Comparison of ENCODE assay signal across 8 cellular contexts in genomic region chr2:110678457-110679336, GRCh38. TPM values are rescaled to one million over a fixed set of nuclear protein-coding genes. Genes with fewer than 3 reads are reported as not detected.
DNase-seq lines count a peak whose midpoint lies in the region; ATAC-seq and TF ChIP-seq lines count a peak whose summit lies in the region.

No MANE protein-coding gene starts in this region.

- TF ChIP-seq CTCF in ascending aorta (IDR thresholded peaks at IDR 0.05) (no peak), gastrocnemius medialis (IDR thresholded peaks at IDR 0.05 in 4 of 5, conservative IDR thresholded peaks at IDR 0.05 in 1 of 5) (no peak)

- H3K27ac ChIP-seq in ascending aorta (peak overlapping the region; percentile 79 to 92), gastrocnemius medialis (peak overlapping the region; percentile 76 to 90 (median 84))

- ATAC-seq in GM21360 (IDR thresholded peaks at IDR 0.05; ENCODE audit: unreplicated experiment) (peak; percentile 1), gastrocnemius medialis (peak; percentile 42 to 45), GM21717 (IDR thresholded peaks at IDR 0.05; ENCODE audit: unreplicated experiment) (no peak)

- in situ Hi-C loops in gastrocnemius medialis (cut with MboI; ENCODE audit: low sequenced_read_pairs in 4 of 4): no loop called here

- TF ChIP-seq POLR2A in gastrocnemius medialis (IDR thresholded peaks at IDR 0.05): no peak

- H3K4me3 ChIP-seq in ascending aorta (peak overlapping the region; percentile 63 to 83), gastrocnemius medialis (peak overlapping the region; percentile 73 to 93 (median 83))

- H3K9me3 ChIP-seq in ascending aorta: no peaks in the 10 kb centered on the region
- no peaks in the 10 kb centered on the region for H3K9me3 ChIP-seq in gastrocnemius medialis

- H3K4me1 ChIP-seq in ascending aorta: peaks cover 0 to 6% of the 10 kb centered on the region in 2 donors
- H3K4me1 ChIP-seq in gastrocnemius medialis: peaks cover 4 to 12% of the 10 kb centered on the region in 2 donors

- peak; percentile 48 for DNase-seq in AG20443 (ENCODE audit: low spot score)
- DNase-seq in RKO (ENCODE audit: low spot score): peak; percentile 15
- DNase-seq in ascending aorta (ENCODE audit: low spot score in 2 of 2): peak in 1 of 2 donors; percentile 63
- peak in 27 of 51 donors; percentile 2 to 74 (median 29) for DNase-seq in hypothalamus (lab: John Stamatoyannopoulos, UW)
- no peak for DNase-seq in gastrocnemius medialis
- no peak for DNase-seq in iPS-NIHi7 (ENCODE audit: extremely low spot score)

- intact Hi-C loops in ascending aorta (cut with DNase I) (loop anchor here (2.0 to 5.0 kb wide), 2 partner anchors 39 to 76 kb away; no protein-coding TSS in a partner anchor), gastrocnemius medialis (cut with DNase I; ENCODE audit: low total_unique reads) (no loop called here)

- H3K36me3 ChIP-seq in ascending aorta (no peaks in the 10 kb centered on the region), gastrocnemius medialis (no peaks in the 10 kb centered on the region)

- H3K27me3 ChIP-seq in ascending aorta (no peaks in the 10 kb centered on the region), gastrocnemius medialis (no peaks in the 10 kb centered on the region)

RNA-seq across cellular contexts. Expression of gene BUB1, which starts 0.8 kb away (rescaled TPM):
- total RNA-seq in ascending aorta: not detected
- total RNA-seq in gastrocnemius medialis: under 1 TPM in 2 of 4 donors, not detected in 2; 0.27 to 0.59 TPM

RNA-seq across cellular contexts. Expression of gene ACOXL, which starts 53.7 kb away (rescaled TPM):
- total RNA-seq in ascending aorta (not detected), gastrocnemius medialis (not detected)

Comparison
In these comparisons a context has a peak if more than half of its experiments do, and no peak if none do; other contexts are left out.
1. DNase-seq: peak in AG20443 (single experiment), RKO (single experiment) and hypothalamus (27 of 51); none in gastrocnemius medialis (0 of 2) and iPS-NIHi7 (single experiment).